1 cellular context compared by ENCODE assay signal in genomic region chr5:69042915-69043795, GRCh38.
TF ChIP-seq lines count a peak whose summit lies in the region.

No MANE protein-coding gene starts in this region.

TF ChIP-seq in HEK293, 187 proteins besides CTCF, POLR2A, EP300 and RAD21 (continued from another document):
- no peak for TF ChIP-seq AEBP2 (tag by site-specific recombination; IDR thresholded peaks at IDR 0.05; ENCODE audit: borderline replicate concordance)
- no peak; the same call in 1 of the 2 replicates for TF ChIP-seq ZNF449 (tag by site-specific recombination; IDR thresholded peaks at IDR 0.05)
- TF ChIP-seq ZNF791 (tag by site-specific recombination; IDR thresholded peaks at IDR 0.05) = no peak
- TF ChIP-seq ZFHX2 (tag by site-specific recombination; conservative IDR thresholded peaks at IDR 0.05) = no peak
- TF ChIP-seq ZNF488 (tag by site-specific recombination; IDR thresholded peaks at IDR 0.05) = no peak
- TF ChIP-seq ZNF660 (tag by site-specific recombination; IDR thresholded peaks at IDR 0.05) = no peak; the same call in none of the 2 replicates
- TF ChIP-seq ZFP69B (tag by site-specific recombination; IDR thresholded peaks at IDR 0.05) = no peak
- no peak for TF ChIP-seq ZNF548 (tag by site-specific recombination; IDR thresholded peaks at IDR 0.05)
- no peak for TF ChIP-seq SP2 (tag by site-specific recombination; IDR thresholded peaks at IDR 0.05)
- TF ChIP-seq GLI4 (tag by site-specific recombination; IDR thresholded peaks at IDR 0.05) = no peak
- TF ChIP-seq ZNF140 (tag by site-specific recombination; IDR thresholded peaks at IDR 0.05) = no peak
- TF ChIP-seq ZNF830 (tag by site-specific recombination; IDR thresholded peaks at IDR 0.05; ENCODE audit: low read depth) = no peak
- TF ChIP-seq ZNF175 (tag by site-specific recombination; IDR thresholded peaks at IDR 0.05) = no peak
- no peak for TF ChIP-seq ZNF354C (tag by site-specific recombination; IDR thresholded peaks at IDR 0.05; ENCODE audit: borderline replicate concordance, low read depth)
- TF ChIP-seq GLI2 (tag by site-specific recombination; IDR thresholded peaks at IDR 0.05; ENCODE audit: borderline replicate concordance, low read depth) = no peak
- TF ChIP-seq ZNF843 (tag by site-specific recombination; IDR thresholded peaks at IDR 0.05) = no peak
- no peak for TF ChIP-seq ZSCAN5A (tag by site-specific recombination; IDR thresholded peaks at IDR 0.05)
- TF ChIP-seq YY1 (tag by site-specific recombination; IDR thresholded peaks at IDR 0.05) = peak; percentile 66
- TF ChIP-seq ZNF391 (tag by site-specific recombination; IDR thresholded peaks at IDR 0.05; ENCODE audit: borderline replicate concordance, low read depth) = no peak
- TF ChIP-seq TCF7L2 (IDR thresholded peaks at IDR 0.05; ENCODE audit: borderline replicate concordance, low read depth, low read length) = no peak
- TF ChIP-seq ZNF623 (tag by site-specific recombination; IDR thresholded peaks at IDR 0.05) = no peak
- TF ChIP-seq ZSCAN30 (tag by site-specific recombination; IDR thresholded peaks at IDR 0.05) = no peak
- no peak for TF ChIP-seq ZNF624 (tag by site-specific recombination; IDR thresholded peaks at IDR 0.05)
- TF ChIP-seq ZNF561 (tag by site-specific recombination; IDR thresholded peaks at IDR 0.05; ENCODE audit: borderline replicate concordance) = 0 out of 2 replicates have a peak, but pooled peaks have one; percentile 33
- TF ChIP-seq ZNF132 (tag by site-specific recombination; IDR thresholded peaks at IDR 0.05; ENCODE audit: borderline replicate concordance) = no peak
- no peak for TF ChIP-seq OVOL3 (tag by site-specific recombination; IDR thresholded peaks at IDR 0.05)
- no peak for TF ChIP-seq ZNF776 (tag by site-specific recombination; IDR thresholded peaks at IDR 0.05; ENCODE audit: borderline replicate concordance)
- TF ChIP-seq ZBTB8A (tag by site-specific recombination; IDR thresholded peaks at IDR 0.05) = peak; percentile 22; the same call in 1 of the 2 replicates
- TF ChIP-seq ZFP37 (tag by site-specific recombination; IDR thresholded peaks at IDR 0.05) = no peak
- TF ChIP-seq ZNF473 (tag by site-specific recombination; IDR thresholded peaks at IDR 0.05) = no peak
- no peak for TF ChIP-seq KLF7 (tag by site-specific recombination; IDR thresholded peaks at IDR 0.05; ENCODE audit: borderline replicate concordance)
- no peak for TF ChIP-seq ZNF169 (tag by site-specific recombination; IDR thresholded peaks at IDR 0.05)
- no peak for TF ChIP-seq ZNF23 (tag by site-specific recombination; IDR thresholded peaks at IDR 0.05; ENCODE audit: borderline replicate concordance)
- no peak for TF ChIP-seq ZNF658 (tag by site-specific recombination; IDR thresholded peaks at IDR 0.05)
- no peak for TF ChIP-seq ZNF792 (tag by site-specific recombination; IDR thresholded peaks at IDR 0.05)
- TF ChIP-seq ZNF610 (tag by site-specific recombination; IDR thresholded peaks at IDR 0.05; ENCODE audit: borderline replicate concordance) = peak; percentile 38; the same call in 1 of the 2 replicates
- peak; percentile 84 for TF ChIP-seq ZBTB17 (tag by site-specific recombination; IDR thresholded peaks at IDR 0.05)
- TF ChIP-seq ZNF146 (tag by site-specific recombination; IDR thresholded peaks at IDR 0.05) = no peak
- TF ChIP-seq GLIS1 (tag by site-specific recombination; IDR thresholded peaks at IDR 0.05) = no peak
- TF ChIP-seq REPIN1 (tag by site-specific recombination; IDR thresholded peaks at IDR 0.05; ENCODE audit: low read depth) = no peak
- no peak for TF ChIP-seq ZNF280D (tag by site-specific recombination; IDR thresholded peaks at IDR 0.05)
- no peak for TF ChIP-seq ZNF133 (tag by site-specific recombination; IDR thresholded peaks at IDR 0.05)
- no peak for TF ChIP-seq ZNF19 (tag by site-specific recombination; IDR thresholded peaks at IDR 0.05; ENCODE audit: low read depth)
- TF ChIP-seq ZNF629 (tag by site-specific recombination; IDR thresholded peaks at IDR 0.05) = no peak
- no peak for TF ChIP-seq FEZF1 (tag by site-specific recombination; IDR thresholded peaks at IDR 0.05)
- TF ChIP-seq MZF1 (tag by site-specific recombination; IDR thresholded peaks at IDR 0.05; ENCODE audit: borderline replicate concordance) = 0 out of 2 replicates have a peak, but pooled peaks have one; percentile 59
- TF ChIP-seq ZNF138 (tag by site-specific recombination; IDR thresholded peaks at IDR 0.05; ENCODE audit: borderline replicate concordance) = no peak
- TF ChIP-seq ZNF350 (tag by site-specific recombination; IDR thresholded peaks at IDR 0.05) = no peak
- TF ChIP-seq ZNF404 (tag by site-specific recombination; IDR thresholded peaks at IDR 0.05) = no peak
- no peak for TF ChIP-seq ZNF677 (tag by site-specific recombination; IDR thresholded peaks at IDR 0.05)
- TF ChIP-seq ZNF785 (tag by site-specific recombination; IDR thresholded peaks at IDR 0.05) = no peak
- no peak for TF ChIP-seq ZNF626 (tag by site-specific recombination; IDR thresholded peaks at IDR 0.05)
- TF ChIP-seq EGR2 (tag by site-specific recombination; IDR thresholded peaks at IDR 0.05; ENCODE audit: low read depth) = no peak
- TF ChIP-seq SP7 (tag by site-specific recombination; IDR thresholded peaks at IDR 0.05) = peak; percentile 37
- no peak for TF ChIP-seq ZNF521 (tag by site-specific recombination; IDR thresholded peaks at IDR 0.05)
- no peak for TF ChIP-seq ZNF596 (tag by site-specific recombination; IDR thresholded peaks at IDR 0.05)
- 0 out of 2 replicates have a peak, but pooled peaks have one; percentile 11 for TF ChIP-seq ZNF366 (tag by site-specific recombination; conservative IDR thresholded peaks at IDR 0.05)
- TF ChIP-seq ZBTB11 (tag by site-specific recombination; conservative IDR thresholded peaks at IDR 0.05; ENCODE audit: low read depth) = peak; percentile 51; the same call in 1 of the 2 replicates
- TF ChIP-seq YY2 (tag by site-specific recombination; IDR thresholded peaks at IDR 0.05) = no peak; the same call in 1 of the 2 replicates
- no peak for TF ChIP-seq ZNF211 (tag by site-specific recombination; IDR thresholded peaks at IDR 0.05; ENCODE audit: low read depth)
